ENCODE assay signal across 17 cellular contexts in the genomic region with DNA sequence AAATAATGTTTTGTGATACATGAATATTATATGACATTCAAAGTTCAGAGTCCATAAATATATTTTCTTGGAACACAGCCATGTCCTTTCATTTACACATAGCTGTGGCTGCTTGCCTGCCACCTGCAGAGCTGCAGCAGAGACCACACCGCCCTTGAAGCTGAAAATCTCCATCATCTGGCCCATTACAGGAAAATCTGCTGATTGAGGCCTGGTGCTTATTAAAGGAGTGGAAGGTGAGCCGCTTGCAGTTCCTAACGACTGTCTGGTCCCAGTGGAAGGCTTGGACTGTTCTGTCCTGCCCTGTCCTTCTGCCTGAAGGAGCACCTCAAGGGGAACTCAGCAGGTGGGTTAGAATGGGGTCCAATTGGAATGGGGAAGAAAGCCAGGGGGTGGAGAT.
"Had no signal": no experiment of that assay in that cellular context is flagged by ENCODE, and none has a peak within 500 bp of the region (broad histone marks: within the 10 kb centered on the region; RNA-seq: fewer than 3 reads in every experiment).

No MANE protein-coding gene starts in this region.

- H3K27ac Mint-ChIP-seq: naive thymus-derived CD8-positive, alpha-beta T cell; stimulated activated memory B cell treated with anti-CD40 and anti-IgM and Interleukin-4, amounts not matched to agents 10 μg/mL and 1 μg/mL and 100 μg/mL, for 72 hours had no signal

- H3K4me3 Mint-ChIP-seq: naive thymus-derived CD8-positive, alpha-beta T cell; stimulated activated memory B cell treated with anti-CD40 and anti-IgM and Interleukin-4, amounts not matched to agents 10 μg/mL and 1 μg/mL and 100 μg/mL, for 72 hours had no signal

- ATAC-seq: left ventricle myocardium superior; lower lobe of right lung; naive thymus-derived CD8-positive, alpha-beta T cell; psoas muscle; right cardiac atrium; stimulated activated memory B cell treated with anti-CD40 and anti-IgM and Interleukin-4, amounts not matched to agents 10 μg/mL and 1 μg/mL and 100 μg/mL, for 72 hours; stimulated activated naive CD8-positive, alpha-beta T cell treated with anti-CD3 and anti-CD28 coated beads, Interleukin-15, Interleukin-2, amounts not matched to agents 100 U/mL and 50 U/mL, for 24 hours had no signal

- H3K36me3 Mint-ChIP-seq: naive thymus-derived CD8-positive, alpha-beta T cell; stimulated activated memory B cell treated with anti-CD40 and anti-IgM and Interleukin-4, amounts not matched to agents 10 μg/mL and 1 μg/mL and 100 μg/mL, for 72 hours had no signal

- DNase-seq: effector CD4-positive, alpha-beta T cell; left ventricle myocardium superior; lower lobe of right lung; naive thymus-derived CD8-positive, alpha-beta T cell; occipital lobe; ovary; posterior cingulate gyrus; psoas muscle; right cardiac atrium; sigmoid colon; spleen; stimulated activated CD4-positive, alpha-beta T cell treated with anti-CD3 and anti-CD28 coated beads, Interleukin-4, amount 100 ng/mL, for 4 hours; stimulated activated naive CD8-positive, alpha-beta T cell treated with anti-CD3 and anti-CD28 coated beads, Interleukin-15, Interleukin-2, amounts not matched to agents 100 U/mL and 50 U/mL, for 24 hours; testis; tibial artery; upper lobe of left lung had no signal

- H3K9me3 Mint-ChIP-seq: stimulated activated memory B cell treated with anti-CD40 and anti-IgM and Interleukin-4, amounts not matched to agents 10 μg/mL and 1 μg/mL and 100 μg/mL, for 72 hours had no signal

- H3K4me1 Mint-ChIP-seq: naive thymus-derived CD8-positive, alpha-beta T cell; stimulated activated memory B cell treated with anti-CD40 and anti-IgM and Interleukin-4, amounts not matched to agents 10 μg/mL and 1 μg/mL and 100 μg/mL, for 72 hours had no signal
